ENCODE assay signal across 19 cellular contexts in the genomic region with DNA sequence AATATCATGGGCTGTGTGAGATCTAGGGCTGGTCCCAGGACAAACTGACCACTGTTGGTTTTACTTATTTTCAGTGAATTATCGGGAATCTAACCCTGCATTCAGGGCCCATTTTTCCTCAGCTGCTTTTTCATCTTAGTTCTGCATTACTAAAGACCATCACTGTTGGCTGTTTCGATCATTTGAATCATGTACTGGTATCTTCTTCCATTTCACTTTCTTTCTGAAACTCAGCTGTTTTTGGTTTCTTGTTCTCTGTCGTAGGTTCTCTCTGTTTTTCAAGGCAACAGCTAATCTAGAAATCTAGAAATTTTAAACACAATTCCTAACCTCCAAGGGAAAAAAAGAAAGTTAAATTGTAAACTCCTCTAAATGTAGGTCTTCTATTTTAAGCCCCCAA.
"Had no signal": no experiment of that assay in that cellular context is flagged by ENCODE, and none has a peak within 500 bp of the region (broad histone marks: within the 10 kb centered on the region; RNA-seq: fewer than 3 reads in every experiment).

No MANE protein-coding gene starts in this region.

- H3K4me3 ChIP-seq: esophagus muscularis mucosa, gastroesophageal sphincter, lung, neural progenitor cell, ovary, right atrium auricular region, sigmoid colon, skin epidermis, suprapubic skin, thyroid gland had no signal

- H3K36me3 ChIP-seq: esophagus muscularis mucosa, gastroesophageal sphincter, neural progenitor cell, ovary, right atrium auricular region, sigmoid colon, suprapubic skin, thyroid gland had no signal

- DNase-seq: effector memory CD8-positive, alpha-beta T cell; glutamatergic neuron; left ventricle myocardium superior; mesenchymal stem cell; midbrain; nucleus accumbens; ovary; sigmoid colon; stimulated activated naive CD4-positive, alpha-beta T cell treated with Interleukin-2 at 50 U/mL for 16 hours; thyroid gland had no signal

- H3K27me3 ChIP-seq: esophagus muscularis mucosa, gastroesophageal sphincter, neural progenitor cell, ovary, right atrium auricular region, sigmoid colon, suprapubic skin, thyroid gland had no signal

- H3K9ac ChIP-seq: neural progenitor cell had no signal

- H3K4me1 ChIP-seq: sigmoid colon, suprapubic skin, thyroid gland had no signal

- H3K4me2 ChIP-seq: neural progenitor cell had no signal

- ATAC-seq: effector memory CD8-positive, alpha-beta T cell; gastroesophageal sphincter; left ventricle myocardium superior; natural killer cell treated with Interleukin-12 subunit alpha and Interleukin-12 subunit beta and Interleukin-15 and Interleukin-18, amount 100 ng/mL, for 72 hours had no signal

- H3K9me3 ChIP-seq: esophagus muscularis mucosa, gastroesophageal sphincter, ovary, right atrium auricular region, sigmoid colon, suprapubic skin, thyroid gland had no signal

- H2AFZ ChIP-seq: neural progenitor cell had no signal

- H3K27ac ChIP-seq: epithelial cell of prostate, esophagus muscularis mucosa, gastroesophageal sphincter, neural progenitor cell, ovary, right atrium auricular region, sigmoid colon, skin epidermis, suprapubic skin, thyroid gland had no signal
